In the genomic region with DNA sequence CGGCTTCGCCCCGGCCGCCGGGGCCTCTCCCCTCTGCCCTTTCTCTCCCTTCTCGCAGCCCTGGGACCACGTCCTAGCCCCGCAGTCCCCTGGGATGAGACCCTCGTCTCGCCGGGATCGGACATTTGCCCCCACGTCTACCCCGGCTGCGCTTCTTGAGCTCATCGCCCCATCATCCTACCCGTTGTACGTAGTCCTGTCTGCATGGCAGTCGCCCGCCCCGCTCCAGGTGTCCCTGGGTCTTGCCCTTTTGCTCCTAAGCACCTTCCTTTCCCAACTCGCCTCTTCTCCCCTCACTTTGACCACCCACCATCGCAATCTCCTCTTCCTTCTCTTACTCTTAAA, we compare ENCODE assay signal across 8 cellular contexts. TPM values are rescaled to one million over a fixed set of nuclear protein-coding genes. Genes with fewer than 3 reads are reported as not detected.
A peak's percentile ranks its signal among the peaks of the same experiment; 100 is the strongest.
DNase-seq lines count a peak whose midpoint lies in the region; TF ChIP-seq lines count a peak whose summit lies in the region.

No MANE protein-coding gene starts in this region.

- H3K9me3 Mint-ChIP-seq in immature natural killer cell = no peaks in the 10 kb centered on the region

- H3K4me1 ChIP-seq in adipocyte (ENCODE audit: control insufficient read depth, insufficient read depth, low read length) = peaks cover 31% of the 10 kb centered on the region

- peaks cover 27 to 39% of the 10 kb centered on the region in 2 donors for H3K4me1 Mint-ChIP-seq in immature natural killer cell

- DNase-seq in G401 (ENCODE audit: low spot score) (peak; percentile 37), HL-60 (ENCODE audit: low read depth in 1 of 2, low spot score in 1 of 2) (no peak), adipocyte (ENCODE audit: low read depth) (peak; percentile 51), immature natural killer cell (peak in 1 of 3 donors; percentile 13), NCI-H128 (lab: John Stamatoyannopoulos, UW; ENCODE audit: unreplicated experiment) (no peak), NCI-H1048 (lab: John Stamatoyannopoulos, UW) (no peak), mesenteric fat pad (ENCODE audit: low spot score) (no peak)
- peak; percentile 4 for DNase-seq in stimulated activated CD4-positive, alpha-beta T cell treated with anti-CD3 and anti-CD28 coated beads, Interleukin-4, amount 100 ng/mL, for 1 hour

- H3K9ac ChIP-seq in adipocyte (ENCODE audit: low read length) = peak overlapping the region; percentile 94

- peaks cover 4% of the 10 kb centered on the region for H3K36me3 ChIP-seq in adipocyte (ENCODE audit: control insufficient read depth, insufficient read depth, low read length, severe bottlenecking)

- in situ Hi-C loops in G401 (cut with HindIII; ENCODE audit: low sequenced_read_pairs) = no loop called here

- H3K4me3 ChIP-seq in HL-60 (replicated peaks; ENCODE audit: insufficient read depth, low read length) (peak overlapping the region; percentile 70), adipocyte (ENCODE audit: low read length) (peak overlapping the region; percentile 94)

- H3K9me3 ChIP-seq in adipocyte (ENCODE audit: control insufficient read depth, low read length) = no peaks in the 10 kb centered on the region

- peak overlapping the region in 5 of 6 donors; percentile 60 to 88 (median 87) for H3K27ac Mint-ChIP-seq in immature natural killer cell

- H3K27me3 ChIP-seq in HL-60 (ENCODE audit: insufficient read depth, poor library complexity, severe bottlenecking) (peaks cover 14% of the 10 kb centered on the region), adipocyte (replicated peaks; ENCODE audit: control insufficient read depth, insufficient read depth, low read length) (no peaks in the 10 kb centered on the region)

- H3K4me3 Mint-ChIP-seq in immature natural killer cell = peak overlapping the region; percentile 84 to 98 (median 88)

- peaks cover 0 to 4% (median 0%) of the 10 kb centered on the region in 3 donors for H3K36me3 Mint-ChIP-seq in immature natural killer cell

- peaks cover 5 to 13% (median 11%) of the 10 kb centered on the region in 3 donors for H3K27me3 Mint-ChIP-seq in immature natural killer cell (ENCODE audit: low read depth in 3 of 3)

- H3K27ac ChIP-seq in HL-60 (replicated peaks) = no peak overlapping the region

- no peak for TF ChIP-seq CTCF in HL-60 (IDR thresholded peaks at IDR 0.05; ENCODE audit: insufficient read depth, low read length)

RNA-seq across cellular contexts. Expression of a gene that starts 0.6 kb away (rescaled TPM):
- 24.4 and 46.7 TPM in 2 replicates for total RNA-seq in G401 (2014; rRNA removed; shearing (Covaris generic))
- polyA plus RNA-seq in immature natural killer cell = 1 to 10 TPM; 2.4 to 3.9 (median 3.2) TPM
- total RNA-seq in mesenteric fat pad = 21.8 TPM

Comparison
In these comparisons a context has a peak if more than half of its experiments do, and no peak if none do; other contexts are left out.
1. DNase-seq: peak in G401 (single experiment), adipocyte (single experiment) and stimulated activated CD4-positive, alpha-beta T cell treated with anti-CD3 and anti-CD28 coated beads, Interleukin-4, amount 100 ng/mL, for 1 hour (single experiment); none in HL-60 (0 of 2), NCI-H128 (single experiment), NCI-H1048 (single experiment) and mesenteric fat pad (single experiment).